1 cellular context compared by ENCODE assay signal in genomic region chr22:42747701-42748513, GRCh38.
TF ChIP-seq lines count a peak whose summit lies in the region.

No MANE protein-coding gene starts in this region.

TF ChIP-seq in GM23338, 12 proteins besides CTCF, POLR2A, EP300 and RAD21 (continued from another document):
- TF ChIP-seq REST (IDR thresholded peaks at IDR 0.05; ENCODE audit: unreplicated experiment) = no peak
- no peak for TF ChIP-seq EZH2phosphoT487 (IDR thresholded peaks at IDR 0.05; ENCODE audit: unreplicated experiment)
- TF ChIP-seq ZNF331 (CRISPR knock-in tag; IDR thresholded peaks at IDR 0.05; ENCODE audit: low read depth) = no peak
TF ChIP-seq in GM23338: peak in this region for 0.
